1 cellular context compared by ENCODE assay signal in the genomic region with DNA sequence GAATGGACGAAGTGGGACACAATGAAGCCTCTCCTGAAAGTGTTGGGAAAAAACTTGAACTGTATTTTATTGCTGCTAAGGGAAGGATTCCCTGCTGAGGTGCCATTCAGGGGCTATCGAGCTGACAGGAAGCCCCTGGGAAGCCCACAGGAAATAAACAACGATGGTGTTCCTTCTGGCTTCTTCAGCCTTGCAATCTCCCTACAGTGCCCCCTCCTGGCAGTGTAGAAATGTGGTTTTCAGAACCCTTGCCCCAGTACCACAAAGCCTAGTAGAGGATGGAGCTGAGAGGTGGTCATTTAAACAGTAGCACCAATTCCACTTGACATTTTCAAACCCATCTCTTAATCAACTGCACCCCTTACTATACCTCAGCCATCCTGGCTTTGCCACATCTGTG.
TF ChIP-seq lines count a peak whose summit lies in the region.

No MANE protein-coding gene starts in this region.

TF ChIP-seq in GM12878, 131 proteins besides CTCF, POLR2A, EP300 and RAD21 (continued from another document):
- TF ChIP-seq ZNF687 (IDR thresholded peaks at IDR 0.05) (no peak), PAX8 (IDR thresholded peaks at IDR 0.05) (no peak), KLF5 (IDR thresholded peaks at IDR 0.05; ENCODE audit: partially characterized antibody) (no peak), BCL3 (IDR thresholded peaks at IDR 0.05; ENCODE audit: borderline replicate concordance, insufficient read depth, low read depth, low read length, poor library complexity, severe bottlenecking) (no peak), EED (IDR thresholded peaks at IDR 0.05; ENCODE audit: low read depth) (no peak), SRF (IDR thresholded peaks at IDR 0.05; ENCODE audit: low read depth in 2 of 2, low read length in 2 of 2) (no peak), SMARCA5 (IDR thresholded peaks at IDR 0.05) (no peak), NR2F1 (conservative IDR thresholded peaks at IDR 0.05) (no peak), CHD2 (IDR thresholded peaks at IDR 0.05; ENCODE audit: borderline replicate concordance, low read depth, low read length) (no peak), NFIC (IDR thresholded peaks at IDR 0.05; ENCODE audit: low read depth, low read length) (no peak)
TF ChIP-seq in GM12878: peak in this region for 0.
